ENCODE assay signal across 25 cellular contexts in the genomic region with DNA sequence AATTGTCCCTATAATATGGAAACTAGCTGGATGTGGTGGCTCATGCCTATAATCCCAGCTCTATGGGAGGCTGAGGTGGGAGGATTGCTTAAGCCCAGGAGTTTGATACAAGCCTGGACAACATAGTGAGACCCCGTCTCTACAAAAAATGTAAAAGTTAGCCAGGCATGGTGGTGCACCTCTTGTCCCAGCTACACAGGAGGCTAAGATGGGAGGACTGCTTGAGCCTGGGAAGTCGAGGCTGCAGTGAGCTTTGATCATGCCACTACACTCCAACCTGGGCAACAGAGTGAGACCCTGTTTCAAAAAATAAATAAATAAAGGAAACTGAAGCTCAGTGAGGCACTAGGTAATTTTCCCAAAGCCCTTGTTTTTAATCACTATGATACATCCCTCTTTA.
"Had no signal": no experiment of that assay in that cellular context is flagged by ENCODE, and none has a peak within 500 bp of the region (broad histone marks: within the 10 kb centered on the region; RNA-seq: fewer than 3 reads in every experiment).

No MANE protein-coding gene starts in this region.

- H3K4me3 Mint-ChIP-seq: dendritic cell treated with granulocyte-macrophage colony-stimulating factor and Interleukin-4, amounts not matched to agents 40 ng/mL and 50 ng/mL, for 4 days; effector memory CD8-positive, alpha-beta T cell; endodermal cell had no signal

- H3K9me3 Mint-ChIP-seq: dendritic cell treated with granulocyte-macrophage colony-stimulating factor and Interleukin-4, amounts not matched to agents 40 ng/mL and 50 ng/mL, for 4 days; effector memory CD8-positive, alpha-beta T cell; endodermal cell had no signal

- H3K4me1 Mint-ChIP-seq: endodermal cell had no signal

- ATAC-seq: effector memory CD8-positive, alpha-beta T cell; esophagus mucosa; foreskin keratinocyte; gastrocnemius medialis; gastroesophageal sphincter; heart left ventricle; heart right ventricle had no signal

- H3K4me3 ChIP-seq: colonic mucosa, coronary artery, dorsolateral prefrontal cortex, esophagus muscularis mucosa, esophagus squamous epithelium, gastrocnemius medialis, gastroesophageal sphincter, heart left ventricle, heart right ventricle had no signal

- H3K27me3 Mint-ChIP-seq: dendritic cell treated with granulocyte-macrophage colony-stimulating factor and Interleukin-4, amounts not matched to agents 40 ng/mL and 50 ng/mL, for 4 days; effector memory CD8-positive, alpha-beta T cell had no signal

- H3K27ac Mint-ChIP-seq: dendritic cell treated with granulocyte-macrophage colony-stimulating factor and Interleukin-4, amounts not matched to agents 40 ng/mL and 50 ng/mL, for 4 days; effector memory CD8-positive, alpha-beta T cell; endodermal cell had no signal

- H3K27ac ChIP-seq: colonic mucosa, coronary artery, dorsolateral prefrontal cortex, epithelial cell of prostate, esophagus muscularis mucosa, esophagus squamous epithelium, foreskin keratinocyte, gastrocnemius medialis, gastroesophageal sphincter, heart left ventricle, heart right ventricle had no signal

- H3K9me3 ChIP-seq: colonic mucosa, esophagus muscularis mucosa, esophagus squamous epithelium, gastrocnemius medialis, gastroesophageal sphincter, heart left ventricle, heart right ventricle had no signal

- H3K4me1 ChIP-seq: colonic mucosa, esophagus muscularis mucosa, esophagus squamous epithelium, foreskin keratinocyte, gastroesophageal sphincter, heart left ventricle, heart right ventricle had no signal

- DNase-seq: colonic mucosa; cortex of kidney; dermis blood vessel endothelial cell; dorsolateral prefrontal cortex; effector CD4-positive, alpha-beta T cell; effector CD8-positive, alpha-beta T cell; effector memory CD4-positive, alpha-beta T cell; effector memory CD8-positive, alpha-beta T cell; endodermal cell; erythroblast; esophagus squamous epithelium; foreskin fibroblast; foreskin keratinocyte; foreskin melanocyte; gastrocnemius medialis; glutamatergic neuron; head of caudate nucleus; heart left ventricle; heart right ventricle had no signal
